9 cellular contexts compared by ENCODE assay signal in the genomic region with DNA sequence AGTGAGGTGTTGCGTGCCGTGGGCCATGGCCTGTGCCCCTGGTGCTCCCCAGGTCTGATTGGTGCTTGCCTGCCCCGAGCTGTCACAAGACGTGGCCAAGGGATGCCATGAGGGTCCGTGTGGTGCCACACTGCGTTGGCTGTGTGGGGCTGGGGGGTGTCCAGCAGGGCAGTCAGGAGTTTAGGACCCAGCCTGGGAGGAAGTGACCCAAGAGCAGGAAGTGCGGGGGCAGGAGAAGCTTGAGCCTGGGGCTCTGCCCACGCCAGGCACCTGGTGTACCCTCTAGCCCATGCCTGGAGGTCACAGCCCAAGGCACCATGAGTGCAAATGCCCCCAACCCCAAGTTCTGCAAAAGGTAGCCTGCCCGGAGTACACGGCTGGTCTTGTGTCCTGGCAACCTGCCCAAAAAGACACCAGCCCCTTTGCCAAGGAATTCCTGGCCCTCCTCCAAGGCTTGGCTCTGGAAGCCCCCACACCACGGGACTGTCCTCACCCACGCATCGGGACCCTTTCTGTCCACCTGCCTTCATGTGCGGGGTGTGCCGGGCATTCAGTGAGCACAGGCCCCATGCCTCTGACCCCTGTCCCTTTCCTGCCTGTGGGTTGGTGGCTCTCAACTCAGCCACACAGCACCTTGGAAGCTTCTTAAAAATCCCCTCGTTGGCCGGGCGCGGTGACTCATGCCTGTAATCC. TPM values are rescaled to one million over a fixed set of nuclear protein-coding genes. Genes with fewer than 3 reads are reported as not detected.
A peak's percentile ranks its signal among the peaks of the same experiment; 100 is the strongest.
DNase-seq lines count a peak whose midpoint lies in the region; ATAC-seq lines count a peak whose summit lies in the region.
"Had no signal": no experiment of that assay in that cellular context is flagged by ENCODE, and none has a peak within 500 bp of the region (broad histone marks: within the 10 kb centered on the region; RNA-seq: fewer than 3 reads in every experiment).

No MANE protein-coding gene starts in this region.

- H3K27me3 ChIP-seq in right cardiac atrium (ENCODE audit: control insufficient read depth, insufficient read depth) = no peaks in the 10 kb centered on the region

- ATAC-seq in activated T-cell treated with anti-CD3 and anti-CD28 coated beads, Interleukin-2, amount 50 U/mL, for 72 hours (replicated peaks in 1 of 2) = no peak
- ATAC-seq in right cardiac atrium (peak; percentile 15 to 19), HG02938 (IDR thresholded peaks at IDR 0.05; ENCODE audit: unreplicated experiment) (no peak), GM18502 (IDR thresholded peaks at IDR 0.05; ENCODE audit: poor library complexity, unreplicated experiment) (no peak)
- no peak for ATAC-seq in stimulated activated naive CD8-positive, alpha-beta T cell treated with anti-CD3 and anti-CD28 coated beads, Interleukin-15, Interleukin-2, amounts not matched to agents 100 U/mL and 50 U/mL, for 24 hours
- ATAC-seq: A549 had no signal

- no peaks in the 10 kb centered on the region for H3K9me3 Mint-ChIP-seq in activated T-cell treated with anti-CD3 and anti-CD28 coated beads, Interleukin-2, amount 50 U/mL, for 72 hours

- DNase-seq in NCI-H1105 treated with DMSO at 0.1 percent for 48 hours (lab: John Stamatoyannopoulos, UW) (peak; percentile 22), NCI-H1105 (lab: John Stamatoyannopoulos, UW) (no peak), right cardiac atrium (peak in 2 of 3 donors; percentile 49 to 80), SIG-M5 treated with dmso at 0.1 percent for 504 hours (lab: John Stamatoyannopoulos, UW; ENCODE audit: unreplicated experiment) (no peak)
- no peak for DNase-seq in activated T-cell treated with anti-CD3 and anti-CD28 coated beads, Interleukin-2, amount 50 U/mL, for 72 hours
- DNase-seq in stimulated activated naive CD8-positive, alpha-beta T cell treated with anti-CD3 and anti-CD28 coated beads, Interleukin-15, Interleukin-2, amounts not matched to agents 100 U/mL and 50 U/mL, for 24 hours = peak; percentile 33

- H3K4me1 ChIP-seq in right cardiac atrium (ENCODE audit: control insufficient read depth, insufficient read depth, low read length) = peaks cover 19% of the 10 kb centered on the region

- peaks cover 50% of the 10 kb centered on the region for H3K4me1 Mint-ChIP-seq in activated T-cell treated with anti-CD3 and anti-CD28 coated beads, Interleukin-2, amount 50 U/mL, for 72 hours (ENCODE audit: low read depth)

- H3K27ac Mint-ChIP-seq in activated T-cell treated with anti-CD3 and anti-CD28 coated beads, Interleukin-2, amount 50 U/mL, for 72 hours = peak overlapping the region; percentile 87

- WGBS in right cardiac atrium = 42% methylated on average over 19 of the region's 19 CpGs

- peak overlapping the region; percentile 78 to 94 for H3K4me3 Mint-ChIP-seq in activated T-cell treated with anti-CD3 and anti-CD28 coated beads, Interleukin-2, amount 50 U/mL, for 72 hours

- intact Hi-C loops in right cardiac atrium (cut with DNase I) = no loop called here

- peak overlapping the region; percentile 8 for H3K27ac ChIP-seq in right cardiac atrium (ENCODE audit: low read length)

- no peaks in the 10 kb centered on the region for H3K27me3 Mint-ChIP-seq in activated T-cell treated with anti-CD3 and anti-CD28 coated beads, Interleukin-2, amount 50 U/mL, for 72 hours (ENCODE audit: low read depth)

- no peak overlapping the region for H3K4me3 ChIP-seq in right cardiac atrium (ENCODE audit: low read length)
- H3K4me3 ChIP-seq: A549 had no signal

- H3K36me3 Mint-ChIP-seq in activated T-cell treated with anti-CD3 and anti-CD28 coated beads, Interleukin-2, amount 50 U/mL, for 72 hours (ENCODE audit: insufficient read depth in 2 of 2) = peaks cover 0 to 3% of the 10 kb centered on the region in 2 donors

- H3K9me3 ChIP-seq in right cardiac atrium (ENCODE audit: control insufficient read depth, low read length) = no peaks in the 10 kb centered on the region
- H3K9me3 ChIP-seq: A549 had no signal

RNA-seq across cellular contexts. Expression of gene MPND, which starts 24.9 kb away (rescaled TPM):
- 10 to 100 TPM in 1 of 2 donors, 1 to 10 TPM in 1; 9.7 to 10.3 TPM for total RNA-seq in activated T-cell treated with anti-CD3 and anti-CD28 coated beads, Interleukin-2, amount 50 U/mL, for 72 hours
- 10 to 100 TPM; 22.8 to 25.8 (median 25.2) TPM for total RNA-seq in right cardiac atrium
- 24.9 TPM for polyA plus RNA-seq in right cardiac atrium

RNA-seq across cellular contexts. Expression of gene STAP2, which starts 29.6 kb away (rescaled TPM):
- total RNA-seq in activated T-cell treated with anti-CD3 and anti-CD28 coated beads, Interleukin-2, amount 50 U/mL, for 72 hours = 10 to 100 TPM in 1 of 2 donors, 1 to 10 TPM in 1; 8.3 to 10.0 TPM
- 10 to 100 TPM in 3 of 4 donors, 1 to 10 TPM in 1; 6.7 to 13.9 (median 11.3) TPM for total RNA-seq in right cardiac atrium
- polyA plus RNA-seq in right cardiac atrium = 7.8 TPM

RNA-seq across cellular contexts. Expression of gene SH3GL1, which starts 32.1 kb away (rescaled TPM):
- total RNA-seq in activated T-cell treated with anti-CD3 and anti-CD28 coated beads, Interleukin-2, amount 50 U/mL, for 72 hours = 10 to 100 TPM; 40.6 TPM
- 10 to 100 TPM; 26.3 to 40.3 (median 31.8) TPM for total RNA-seq in right cardiac atrium
- polyA plus RNA-seq in right cardiac atrium = 27.7 TPM

RNA-seq across cellular contexts. Expression of gene CHAF1A, which starts 34.2 kb away (rescaled TPM):
- 10 to 100 TPM; 74.0 to 79.7 TPM for total RNA-seq in activated T-cell treated with anti-CD3 and anti-CD28 coated beads, Interleukin-2, amount 50 U/mL, for 72 hours
- total RNA-seq in right cardiac atrium = 1 to 10 TPM; 5.4 to 7.7 (median 6.2) TPM
- 4.3 TPM for polyA plus RNA-seq in right cardiac atrium

Comparison
In these comparisons a context has a peak if more than half of its experiments do, and no peak if none do; other contexts are left out.
1. DNase-seq: peak in NCI-H1105 treated with DMSO at 0.1 percent for 48 hours (single experiment), right cardiac atrium (2 of 3) and stimulated activated naive CD8-positive, alpha-beta T cell treated with anti-CD3 and anti-CD28 coated beads, Interleukin-15, Interleukin-2, amounts not matched to agents 100 U/mL and 50 U/mL, for 24 hours (single experiment); none in NCI-H1105 (single experiment), activated T-cell treated with anti-CD3 and anti-CD28 coated beads, Interleukin-2, amount 50 U/mL, for 72 hours (0 of 2) and SIG-M5 treated with dmso at 0.1 percent for 504 hours (single experiment).
2. ATAC-seq: peak in right cardiac atrium (2 of 2); none in activated T-cell treated with anti-CD3 and anti-CD28 coated beads, Interleukin-2, amount 50 U/mL, for 72 hours (0 of 2), stimulated activated naive CD8-positive, alpha-beta T cell treated with anti-CD3 and anti-CD28 coated beads, Interleukin-15, Interleukin-2, amounts not matched to agents 100 U/mL and 50 U/mL, for 24 hours (single experiment), HG02938 (single experiment) and GM18502 (single experiment).